Comparison of ENCODE assay signal across 1 cellular context in genomic region chr22:21816787-21817496, GRCh38.
TF ChIP-seq lines count a peak whose summit lies in the region.

No MANE protein-coding gene starts in this region.

TF ChIP-seq in GM12878, 131 proteins besides CTCF, POLR2A, EP300 and RAD21 (continued from another document and continues in another):
- no peak for TF ChIP-seq SKIL (IDR thresholded peaks at IDR 0.05; ENCODE audit: low read depth, poor library complexity, severe bottlenecking)
- TF ChIP-seq USF2 (IDR thresholded peaks at IDR 0.05; ENCODE audit: borderline replicate concordance, low read depth, low read length): no peak
- peak; percentile 84 for TF ChIP-seq BMI1 (IDR thresholded peaks at IDR 0.05; ENCODE audit: borderline replicate concordance)
- no peak for TF ChIP-seq ZNF207 (IDR thresholded peaks at IDR 0.05; ENCODE audit: borderline replicate concordance)
- TF ChIP-seq KDM1A (IDR thresholded peaks at IDR 0.05; ENCODE audit: borderline replicate concordance): no peak
- peak; percentile 74 for TF ChIP-seq IKZF1 (conservative IDR thresholded peaks at IDR 0.05)
- no peak for TF ChIP-seq MTA2 (IDR thresholded peaks at IDR 0.05; ENCODE audit: low read depth)
- peak in 1 of 2 experiments; percentile 20; a peak in 1 of 4 replicates for TF ChIP-seq BHLHE40 (IDR thresholded peaks at IDR 0.05; ENCODE audit: borderline replicate concordance in 1 of 2, low read depth in 2 of 2, low read length in 1 of 2)
- 0 out of 2 replicates have a peak, but pooled peaks have one; percentile 41 for TF ChIP-seq NBN (IDR thresholded peaks at IDR 0.05)
- TF ChIP-seq STAT1 (conservative IDR thresholded peaks at IDR 0.05): no peak
- TF ChIP-seq NRF1 (conservative IDR thresholded peaks at IDR 0.05; ENCODE audit: low read depth, low read length): no peak
- TF ChIP-seq STAT3 (IDR thresholded peaks at IDR 0.05; ENCODE audit: low read depth, low read length): no peak
- no peak; the same call in 1 of the 2 replicates for TF ChIP-seq SPI1 (IDR thresholded peaks at IDR 0.05; ENCODE audit: borderline replicate concordance, insufficient read depth, low read depth, low read length)
- TF ChIP-seq IKZF2 (IDR thresholded peaks at IDR 0.05): peak; percentile 76 to 77; a peak in 3 of 4 replicates
- TF ChIP-seq SREBF2 (IDR thresholded peaks at IDR 0.05; ENCODE audit: low read length): no peak
- 0 out of 2 replicates have a peak, but pooled peaks have one; percentile 25 for TF ChIP-seq FOXM1 (IDR thresholded peaks at IDR 0.05; ENCODE audit: low read depth, low read length)
- no peak for TF ChIP-seq E2F4 (IDR thresholded peaks at IDR 0.05; ENCODE audit: low read depth, low read length)
- no peak for TF ChIP-seq HSF1 (IDR thresholded peaks at IDR 0.05; ENCODE audit: low read depth, low read length)
- TF ChIP-seq BCLAF1 (IDR thresholded peaks at IDR 0.05): no peak
- TF ChIP-seq RFX5 (IDR thresholded peaks at IDR 0.05; ENCODE audit: low read depth, low read length): no peak
- no peak for TF ChIP-seq SMAD1 (IDR thresholded peaks at IDR 0.05; ENCODE audit: low read depth, partially characterized antibody)
- peak; percentile 61 for TF ChIP-seq RUNX3 (IDR thresholded peaks at IDR 0.05; ENCODE audit: low read length)
- TF ChIP-seq SMC3 (IDR thresholded peaks at IDR 0.05; ENCODE audit: borderline replicate concordance, low read length): no peak
- no peak for TF ChIP-seq SMARCA5 (IDR thresholded peaks at IDR 0.05)
- TF ChIP-seq SUPT20H (IDR thresholded peaks at IDR 0.05; ENCODE audit: borderline replicate concordance, control insufficient read depth, low read depth, low read length): no peak
- no peak for TF ChIP-seq SRF (IDR thresholded peaks at IDR 0.05; ENCODE audit: low read depth in 2 of 2, low read length in 2 of 2)
- TF ChIP-seq TCF7 (IDR thresholded peaks at IDR 0.05; ENCODE audit: borderline replicate concordance): no peak
- TF ChIP-seq RB1 (IDR thresholded peaks at IDR 0.05; ENCODE audit: borderline replicate concordance): no peak
- TF ChIP-seq NR2F1 (conservative IDR thresholded peaks at IDR 0.05): no peak
- TF ChIP-seq JUNB (IDR thresholded peaks at IDR 0.05): no peak
- 0 out of 2 replicates have a peak, but pooled peaks have one; percentile 43 for TF ChIP-seq RELB (IDR thresholded peaks at IDR 0.05; ENCODE audit: low read depth)
- TF ChIP-seq CEBPZ (IDR thresholded peaks at IDR 0.05; ENCODE audit: low read depth, low read length): no peak
- no peak for TF ChIP-seq PML (IDR thresholded peaks at IDR 0.05; ENCODE audit: low read length)
- TF ChIP-seq MXI1 (IDR thresholded peaks at IDR 0.05; ENCODE audit: low read depth, low read length): peak; percentile 64; the same call in 1 of the 2 replicates
- peak; percentile 14; the same call in 1 of the 2 replicates for TF ChIP-seq DPF2 (IDR thresholded peaks at IDR 0.05)
- TF ChIP-seq ZNF274 (IDR thresholded peaks at IDR 0.05; ENCODE audit: insufficient read depth, insufficient read length): no peak
- peak; percentile 42; the same call in 1 of the 2 replicates for TF ChIP-seq PKNOX1 (IDR thresholded peaks at IDR 0.05)
- peak in 1 of 2 experiments; percentile 78; a peak in 2 of 4 replicates for TF ChIP-seq ETV6 (conservative IDR thresholded peaks at IDR 0.05 in 1 of 2, IDR thresholded peaks at IDR 0.05 in 1 of 2; ENCODE audit: borderline replicate concordance in 1 of 2, low read depth in 1 of 2)
- no peak for TF ChIP-seq MEF2A (IDR thresholded peaks at IDR 0.05; ENCODE audit: insufficient read depth, low read depth, low read length)
- no peak for TF ChIP-seq SIX5 (IDR thresholded peaks at IDR 0.05; ENCODE audit: low read depth, low read length, severe bottlenecking)
- no peak for TF ChIP-seq HCFC1 (IDR thresholded peaks at IDR 0.05; ENCODE audit: low read length)
- TF ChIP-seq JUND (IDR thresholded peaks at IDR 0.05; ENCODE audit: low read depth, low read length): no peak
- TF ChIP-seq ATF2 (IDR thresholded peaks at IDR 0.05; ENCODE audit: low read length): peak; percentile 50; the same call in 1 of the 2 replicates
- TF ChIP-seq GABPA (IDR thresholded peaks at IDR 0.05; ENCODE audit: low read depth): no peak
